1 cellular context compared by ENCODE assay signal in genomic region chr10:22314852-22315251, GRCh38.
TF ChIP-seq lines count a peak whose summit lies in the region.

No MANE protein-coding gene starts in this region.

TF ChIP-seq in HCT116, 20 proteins besides CTCF, POLR2A, EP300 and RAD21 (continued from another document):
- TF ChIP-seq REST (IDR thresholded peaks at IDR 0.05; ENCODE audit: low read depth) (no peak), ATF3 (IDR thresholded peaks at IDR 0.05) (no peak), SRF (IDR thresholded peaks at IDR 0.05; ENCODE audit: low read depth) (no peak), ZBTB33 (IDR thresholded peaks at IDR 0.05; ENCODE audit: extremely low read depth, insufficient replicate concordance, low read length) (no peak), SP1 (IDR thresholded peaks at IDR 0.05; ENCODE audit: low read depth) (no peak), SIN3A (IDR thresholded peaks at IDR 0.05; ENCODE audit: low read depth) (no peak), EZH2phosphoT487 (IDR thresholded peaks at IDR 0.05; ENCODE audit: borderline replicate concordance) (no peak), ZFX (IDR thresholded peaks at IDR 0.05) (no peak), FOSL1 (IDR thresholded peaks at IDR 0.05; ENCODE audit: low read depth) (no peak), TCF7L2 (IDR thresholded peaks at IDR 0.05; ENCODE audit: borderline replicate concordance, extremely low read depth, insufficient read depth, insufficient read length) (no peak), JUND (IDR thresholded peaks at IDR 0.05) (no peak)
